ENCODE assay signal across 9 cellular contexts in the genomic region with DNA sequence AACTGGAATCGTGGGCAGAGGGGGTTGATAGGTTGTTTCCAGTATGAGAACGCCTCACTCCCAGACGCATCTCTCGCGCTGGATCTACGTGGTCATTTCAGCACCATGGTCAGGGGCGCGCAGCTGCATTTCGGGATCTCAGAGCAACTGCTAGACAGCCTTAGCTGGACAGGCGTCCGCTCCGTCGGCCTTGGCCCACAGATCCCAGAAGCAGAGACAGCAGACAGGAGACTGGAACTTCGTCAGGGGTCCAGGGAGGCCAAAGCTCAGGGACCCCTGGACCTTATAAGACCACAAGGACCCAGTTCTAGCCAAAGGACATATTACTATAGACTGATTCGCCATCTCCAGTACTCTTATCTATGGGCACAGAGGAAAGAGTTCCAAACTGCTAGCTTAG. TPM values are rescaled to one million over a fixed set of nuclear protein-coding genes. Genes with fewer than 3 reads are reported as not detected.
DNase-seq lines count a peak whose midpoint lies in the region; ATAC-seq, FAIRE-seq and TF ChIP-seq lines count a peak whose summit lies in the region.
"Had no signal": no experiment of that assay in that cellular context is flagged by ENCODE, and none has a peak within 500 bp of the region (broad histone marks: within the 10 kb centered on the region; RNA-seq: fewer than 3 reads in every experiment).

No MANE protein-coding gene starts in this region.

- no peaks in the 10 kb centered on the region for H4K20me1 ChIP-seq in GM23248 (ENCODE audit: insufficient read depth)

- no peak for FAIRE-seq in GM12892 (lab: Jason Lieb, UNC)

- H3K27ac ChIP-seq in GM23248 (no peak overlapping the region), RWPE2 (ENCODE audit: poor library complexity, severe bottlenecking) (no peak overlapping the region)

- H3K4me3 Mint-ChIP-seq in progenitor cell of endocrine pancreas (ENCODE audit: low read depth) (no peak overlapping the region), T-helper 17 cell (no peak overlapping the region)

- in situ Hi-C loops in GM23248 (cut with MboI) = no loop called here

- H3K4me1 ChIP-seq in GM23248 (ENCODE audit: insufficient read depth) (no peaks in the 10 kb centered on the region), RWPE2 (ENCODE audit: insufficient read depth, poor library complexity, severe bottlenecking) (no peaks in the 10 kb centered on the region)

- H3K27me3 ChIP-seq in GM23248 (replicated peaks; ENCODE audit: insufficient read depth) (peaks cover 50% of the 10 kb centered on the region), RWPE2 (ENCODE audit: insufficient read depth, poor library complexity, severe bottlenecking) (peaks cover 56% of the 10 kb centered on the region)

- H3K9me3 ChIP-seq in GM23248 (ENCODE audit: low read depth) (no peaks in the 10 kb centered on the region), RWPE2 (ENCODE audit: severe bottlenecking) (no peaks in the 10 kb centered on the region), T-helper 17 cell (ENCODE audit: control insufficient read depth, low read length, poor library complexity, severe bottlenecking) (no peaks in the 10 kb centered on the region)

- H3K4me1 Mint-ChIP-seq in progenitor cell of endocrine pancreas (ENCODE audit: low read depth) (peaks cover 19% of the 10 kb centered on the region), T-helper 17 cell (peaks cover 8% of the 10 kb centered on the region)

- TF ChIP-seq POLR2A in GM12892 (IDR thresholded peaks at IDR 0.05; ENCODE audit: low read depth, low read length) = no peak

- H3K36me3 ChIP-seq in GM23248 (ENCODE audit: low read depth) (no peaks in the 10 kb centered on the region), RWPE2 (ENCODE audit: low read depth) (no peaks in the 10 kb centered on the region)

- no peaks in the 10 kb centered on the region for H3K79me2 ChIP-seq in GM23248 (ENCODE audit: insufficient read depth)

- H3K4me3 ChIP-seq in GM23248 (no peak overlapping the region), RWPE2 (ENCODE audit: severe bottlenecking) (no peak overlapping the region), fibroblast of mammary gland (ENCODE audit: control insufficient read depth, low read depth, low read length) (no peak overlapping the region)

- no peaks in the 10 kb centered on the region for H3K9me3 Mint-ChIP-seq in progenitor cell of endocrine pancreas (ENCODE audit: low read depth)

- H3K27me3 Mint-ChIP-seq in progenitor cell of endocrine pancreas (peaks cover 94% of the 10 kb centered on the region), T-helper 17 cell (peaks cover 75% of the 10 kb centered on the region)

- 12% methylated on average over 15 of the region's 15 CpGs for WGBS in GM23248 (ENCODE audit: low coverage in 1 of 2, low lambda C conversion rate in 2 of 2, missing lambda C conversion rate in 2 of 2), 2 experiments

- H3K9ac ChIP-seq in GM23248 = no peak overlapping the region

- H3K27ac Mint-ChIP-seq in progenitor cell of endocrine pancreas (no peak overlapping the region), T-helper 17 cell (no peak overlapping the region)
- H3K27ac Mint-ChIP-seq: naive thymus-derived CD4-positive, alpha-beta T cell had no signal

- TF ChIP-seq CTCF in RWPE2 (IDR thresholded peaks at IDR 0.05; ENCODE audit: poor library complexity, severe bottlenecking) (no peak), fibroblast of mammary gland (conservative IDR thresholded peaks at IDR 0.05; ENCODE audit: control insufficient read depth, insufficient read depth, low read depth, low read length) (no peak), progenitor cell of endocrine pancreas (IDR thresholded peaks at IDR 0.05; ENCODE audit: unreplicated experiment) (no peak)

- ATAC-seq in RWPE2 (ENCODE audit: low read depth) = peak; percentile 66; the same call in 2 of the 3 replicates
- ATAC-seq in T-helper 17 cell = no peak
- no peak for ATAC-seq in HG03469 (IDR thresholded peaks at IDR 0.05; ENCODE audit: unreplicated experiment)
- ATAC-seq: naive thymus-derived CD4-positive, alpha-beta T cell had no signal

- H3K36me3 Mint-ChIP-seq in progenitor cell of endocrine pancreas (ENCODE audit: insufficient read depth) (no peaks in the 10 kb centered on the region), T-helper 17 cell (ENCODE audit: low read depth) (peaks cover 2% of the 10 kb centered on the region)
- H3K36me3 Mint-ChIP-seq: naive thymus-derived CD4-positive, alpha-beta T cell had no signal

- DNase-seq in GM23248 (peak; percentile 74), RWPE2 (ENCODE audit: low spot score) (no peak), fibroblast of mammary gland (ENCODE audit: low read depth) (peak; percentile 53), progenitor cell of endocrine pancreas (ENCODE audit: low spot score, unreplicated experiment) (peak; percentile 74), T-helper 17 cell (no peak), GM12892 (ENCODE audit: insufficient read length) (no peak)
- DNase-seq in activated effector memory CD4-positive, alpha-beta T cell treated with anti-CD3 and anti-CD28 coated beads, Interleukin-2, amount 50 U/mL, for 16 hours = no peak

- H3K9me2 ChIP-seq in GM23248 (ENCODE audit: insufficient read depth) = no peaks in the 10 kb centered on the region

- H3K4me2 ChIP-seq in GM23248 (ENCODE audit: unreplicated experiment) = no peak overlapping the region

- H3F3A ChIP-seq in GM23248 (ENCODE audit: insufficient read depth) = no peaks in the 10 kb centered on the region

- H2AFZ ChIP-seq in GM23248 = no peak overlapping the region

RNA-seq across cellular contexts. Expression of a gene that starts 5.3 kb away (rescaled TPM):
- not detected in 2 replicates for total RNA-seq in GM23248 (2014; rRNA removed; shearing (Covaris generic))
- not detected in 2 replicates for polyA plus RNA-seq in GM23248 (2016; fragmentation: Nextera tagmentation; extraction: Ambion mirVana)
- total RNA-seq in progenitor cell of endocrine pancreas = 7.2 and 7.3 TPM in 2 replicates
- total RNA-seq in T-helper 17 cell = not detected
- polyA plus RNA-seq in GM12892 (2012; ENCODE audit: missing spikeins) = not detected
- polyA plus RNA-seq: naive thymus-derived CD4-positive, alpha-beta T cell had no signal

Comparison
In these comparisons a context has a peak if more than half of its experiments do, and no peak if none do; other contexts are left out.
1. DNase-seq: peak in GM23248 (single experiment), fibroblast of mammary gland (single experiment) and progenitor cell of endocrine pancreas (single experiment); none in RWPE2 (single experiment), activated effector memory CD4-positive, alpha-beta T cell treated with anti-CD3 and anti-CD28 coated beads, Interleukin-2, amount 50 U/mL, for 16 hours (single experiment), T-helper 17 cell (0 of 3) and GM12892 (single experiment).